17 cellular contexts compared by ENCODE assay signal in the genomic region with DNA sequence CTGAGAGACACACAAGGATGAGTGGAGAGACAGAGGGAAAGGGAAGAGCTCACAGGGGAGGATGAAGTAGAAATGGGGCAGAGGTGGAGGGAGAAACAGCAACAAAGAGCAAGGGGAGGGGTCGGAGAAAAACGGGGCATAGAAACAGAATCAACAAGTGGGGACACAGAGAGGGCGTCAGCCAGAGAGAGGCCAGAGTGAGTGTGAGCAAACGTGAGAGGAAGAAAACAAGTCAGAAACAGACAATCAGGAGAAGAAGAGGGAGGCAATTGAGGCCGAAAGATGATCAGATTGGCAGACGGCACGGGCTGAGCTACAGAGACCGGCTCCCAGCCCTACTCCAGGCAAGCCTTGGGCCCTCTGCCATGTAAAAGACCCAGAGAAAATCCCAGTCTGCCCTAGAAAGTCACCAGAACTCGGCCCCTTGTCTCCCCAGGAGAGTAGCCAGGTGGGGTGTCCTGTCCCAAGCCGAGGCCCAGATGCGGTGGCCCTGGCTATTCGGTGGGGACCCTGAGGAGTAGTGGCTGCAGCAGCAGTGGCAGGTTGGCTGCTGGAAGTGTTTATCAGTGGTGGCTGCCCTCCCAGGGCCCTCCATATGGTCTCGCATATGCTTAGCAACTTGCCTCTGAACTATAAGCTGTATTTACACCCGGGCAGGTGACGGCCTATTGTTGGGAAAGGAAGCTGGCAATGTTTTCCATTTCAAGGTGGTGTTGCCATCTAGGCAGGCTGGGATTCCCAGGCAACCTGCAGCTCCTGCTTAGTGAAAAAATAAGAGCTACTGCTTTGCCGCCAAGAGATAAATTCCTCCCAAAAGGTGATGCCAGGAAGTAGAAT. TPM values are rescaled to one million over a fixed set of nuclear protein-coding genes. Genes with fewer than 3 reads are reported as not detected.
A peak's percentile ranks its signal among the peaks of the same experiment; 100 is the strongest.
DNase-seq lines count a peak whose midpoint lies in the region; ATAC-seq and TF ChIP-seq lines count a peak whose summit lies in the region.
"Had no signal": no experiment of that assay in that cellular context is flagged by ENCODE, and none has a peak within 500 bp of the region (broad histone marks: within the 10 kb centered on the region; RNA-seq: fewer than 3 reads in every experiment).

No MANE protein-coding gene starts in this region.

- no peak overlapping the region for H3K4me3 Mint-ChIP-seq in activated T-helper 17 cell treated with anti-CD3 and anti-CD28 coated beads, Interleukin-2, amount 50 U/mL, for 72 hours
- H3K4me3 Mint-ChIP-seq in nephron progenitor cell, result peak overlapping the region; percentile 28
- no peak overlapping the region for H3K4me3 Mint-ChIP-seq in CD8-positive, alpha-beta T cell
- no peak overlapping the region for H3K4me3 Mint-ChIP-seq in CD8-positive, alpha-beta memory T cell
- no peak overlapping the region for H3K4me3 Mint-ChIP-seq in activated CD8-positive, alpha-beta memory T cell treated with anti-CD3 and anti-CD28 coated beads, Interleukin-2, amount 10 ng/mL, durations not matched to agents 7 days and 5 days
- H3K4me3 Mint-ChIP-seq: activated CD8-positive, alpha-beta T cell treated with anti-CD3 and anti-CD28 coated beads for 36 hours; stimulated activated naive B cell treated with anti-CD40 and anti-IgM and Interleukin-4, amounts not matched to agents 10 μg/mL and 1 μg/mL and 100 μg/mL, for 72 hours had no signal

- no peaks in the 10 kb centered on the region for H3K27me3 Mint-ChIP-seq in activated T-helper 17 cell treated with anti-CD3 and anti-CD28 coated beads, Interleukin-2, amount 50 U/mL, for 72 hours
- peaks cover 5% of the 10 kb centered on the region for H3K27me3 Mint-ChIP-seq in nephron progenitor cell (ENCODE audit: low read depth, poor library complexity)
- H3K27me3 Mint-ChIP-seq in CD8-positive, alpha-beta T cell (ENCODE audit: low read depth), result no peaks in the 10 kb centered on the region
- peaks cover 3 to 7% of the 10 kb centered on the region in 2 donors for H3K27me3 Mint-ChIP-seq in CD8-positive, alpha-beta memory T cell
- H3K27me3 Mint-ChIP-seq in activated CD8-positive, alpha-beta memory T cell treated with anti-CD3 and anti-CD28 coated beads, Interleukin-2, amount 10 ng/mL, durations not matched to agents 7 days and 5 days, result peaks cover 21% of the 10 kb centered on the region

- DNase-seq in DMS153 treated with DMSO at 0.1 percent for 48 hours (lab: John Stamatoyannopoulos, UW; ENCODE audit: unreplicated experiment) (peak; percentile 9), NCI-H1694 treated with DMSO at 0.1 percent for 48 hours (lab: John Stamatoyannopoulos, UW) (peak; percentile 91), nephron progenitor cell (no peak), Peyer's patch (no peak)
- DNase-seq in CD8-positive, alpha-beta T cell, result no peak
- no peak for DNase-seq in CD8-positive, alpha-beta memory T cell
- no peak for DNase-seq in activated CD8-positive, alpha-beta memory T cell treated with anti-CD3 and anti-CD28 coated beads, Interleukin-2, amount 10 ng/mL, durations not matched to agents 7 days and 5 days
- DNase-seq: activated CD8-positive, alpha-beta T cell treated with anti-CD3 and anti-CD28 coated beads for 36 hours; DMS79; effector memory CD4-positive, alpha-beta T cell; left colon; MM.1S; mucosa of descending colon; stimulated activated naive B cell treated with anti-CD40 and anti-IgM and Interleukin-4, amounts not matched to agents 10 μg/mL and 1 μg/mL and 100 μg/mL, for 72 hours; transverse colon had no signal

- POLR2A ChIA-PET in CD8-positive, alpha-beta T cell (lab: Charles Lee), result interaction anchor here (0.6 kb wide), 1 partner anchor 35 kb away, joined by 3 read pairs; no protein-coding TSS in a partner anchor
- POLR2A ChIA-PET in CD8-positive, alpha-beta memory T cell (lab: Charles Lee), result no interaction called here

- no peak for TF ChIP-seq POLR2A in Peyer's patch (IDR thresholded peaks at IDR 0.05)

- no peak for ATAC-seq in activated T-helper 17 cell treated with anti-CD3 and anti-CD28 coated beads, Interleukin-2, amount 50 U/mL, for 72 hours (replicated peaks)
- no peak for ATAC-seq in CD8-positive, alpha-beta T cell
- ATAC-seq in activated CD8-positive, alpha-beta memory T cell treated with anti-CD3 and anti-CD28 coated beads, Interleukin-2, amount 10 ng/mL, durations not matched to agents 7 days and 5 days, result no peak
- ATAC-seq: activated CD8-positive, alpha-beta T cell treated with anti-CD3 and anti-CD28 coated beads for 36 hours; left colon; mucosa of descending colon; stimulated activated naive B cell treated with anti-CD40 and anti-IgM and Interleukin-4, amounts not matched to agents 10 μg/mL and 1 μg/mL and 100 μg/mL, for 72 hours had no signal

- no peak overlapping the region for H3K27ac ChIP-seq in Peyer's patch
- no peak overlapping the region for H3K27ac ChIP-seq in CD8-positive, alpha-beta T cell (ENCODE audit: low read depth, low read length)
- H3K27ac ChIP-seq in CD8-positive, alpha-beta memory T cell (ENCODE audit: low read depth, low read length), result no peak overlapping the region
- H3K27ac ChIP-seq: prostate gland, transverse colon had no signal

- TF ChIP-seq CTCF in nephron progenitor cell (IDR thresholded peaks at IDR 0.05), result no peak
- TF ChIP-seq CTCF in Peyer's patch (IDR thresholded peaks at IDR 0.05), result no peak
- TF ChIP-seq CTCF in CD8-positive, alpha-beta T cell (IDR thresholded peaks at IDR 0.05), result no peak

- H3K4me1 ChIP-seq in Peyer's patch, result no peaks in the 10 kb centered on the region
- no peaks in the 10 kb centered on the region for H3K4me1 ChIP-seq in CD8-positive, alpha-beta T cell (ENCODE audit: insufficient read depth, low read length)
- peaks cover 10% of the 10 kb centered on the region for H3K4me1 ChIP-seq in CD8-positive, alpha-beta memory T cell (ENCODE audit: insufficient read depth, low read length)
- H3K4me1 ChIP-seq: prostate gland, transverse colon had no signal

- H3K9me3 Mint-ChIP-seq in activated T-helper 17 cell treated with anti-CD3 and anti-CD28 coated beads, Interleukin-2, amount 50 U/mL, for 72 hours, result no peaks in the 10 kb centered on the region
- peaks cover 6% of the 10 kb centered on the region for H3K9me3 Mint-ChIP-seq in nephron progenitor cell
- peaks cover 4% of the 10 kb centered on the region for H3K9me3 Mint-ChIP-seq in CD8-positive, alpha-beta T cell
- H3K9me3 Mint-ChIP-seq in CD8-positive, alpha-beta memory T cell, result peaks cover 0 to 9% (median 3%) of the 10 kb centered on the region in 5 donors
- H3K9me3 Mint-ChIP-seq in activated CD8-positive, alpha-beta memory T cell treated with anti-CD3 and anti-CD28 coated beads, Interleukin-2, amount 10 ng/mL, durations not matched to agents 7 days and 5 days (ENCODE audit: low read depth), result no peaks in the 10 kb centered on the region
- H3K9me3 Mint-ChIP-seq: activated CD8-positive, alpha-beta T cell treated with anti-CD3 and anti-CD28 coated beads for 36 hours had no signal

- H3K36me3 ChIP-seq in Peyer's patch, result no peaks in the 10 kb centered on the region
- H3K36me3 ChIP-seq in CD8-positive, alpha-beta T cell (ENCODE audit: insufficient read depth, low read length), result no peaks in the 10 kb centered on the region
- H3K36me3 ChIP-seq in CD8-positive, alpha-beta memory T cell (ENCODE audit: insufficient read depth, low read length), result no peaks in the 10 kb centered on the region
- H3K36me3 ChIP-seq: prostate gland, transverse colon had no signal

- peak overlapping the region; percentile 34 for H3K27ac Mint-ChIP-seq in activated T-helper 17 cell treated with anti-CD3 and anti-CD28 coated beads, Interleukin-2, amount 50 U/mL, for 72 hours
- H3K27ac Mint-ChIP-seq in nephron progenitor cell, result peak overlapping the region; percentile 96
- H3K27ac Mint-ChIP-seq in CD8-positive, alpha-beta T cell, result no peak overlapping the region
- H3K27ac Mint-ChIP-seq in CD8-positive, alpha-beta memory T cell, result peak overlapping the region in 1 of 8 donors; percentile 30
- H3K27ac Mint-ChIP-seq in activated CD8-positive, alpha-beta memory T cell treated with anti-CD3 and anti-CD28 coated beads, Interleukin-2, amount 10 ng/mL, durations not matched to agents 7 days and 5 days, result no peak overlapping the region
- H3K27ac Mint-ChIP-seq: activated CD8-positive, alpha-beta T cell treated with anti-CD3 and anti-CD28 coated beads for 36 hours; stimulated activated naive B cell treated with anti-CD40 and anti-IgM and Interleukin-4, amounts not matched to agents 10 μg/mL and 1 μg/mL and 100 μg/mL, for 72 hours had no signal

- intact Hi-C loops in CD8-positive, alpha-beta T cell (cut with DNase I, micrococcal nuclease), result no loop called here

- CTCF ChIA-PET in CD8-positive, alpha-beta T cell (lab: Charles Lee), result interaction anchor here (0.7 to 1.6 kb wide), 4 partner anchors 10 to 607 kb away, joined by 3 to 6 read pairs (median 4); no protein-coding TSS in a partner anchor
- CTCF ChIA-PET in CD8-positive, alpha-beta memory T cell (lab: Charles Lee), result no interaction called here
- CTCF ChIA-PET in activated CD8-positive, alpha-beta memory T cell treated with anti-CD3 and anti-CD28 coated beads, Interleukin-2, amount 10 ng/mL, durations not matched to agents 7 days and 5 days (lab: Charles Lee), result interaction anchor here (1.1 to 1.5 kb wide), 2 partner anchors 13 to 84 kb away, joined by 3 read pairs; no protein-coding TSS in a partner anchor

- no peaks in the 10 kb centered on the region for H3K27me3 ChIP-seq in Peyer's patch
- no peaks in the 10 kb centered on the region for H3K27me3 ChIP-seq in CD8-positive, alpha-beta T cell (ENCODE audit: insufficient read depth, low read length)
- no peaks in the 10 kb centered on the region for H3K27me3 ChIP-seq in CD8-positive, alpha-beta memory T cell (ENCODE audit: insufficient read depth, low read length, poor library complexity, severe bottlenecking)
- H3K27me3 ChIP-seq: transverse colon had no signal

- peaks cover 21% of the 10 kb centered on the region for H3K4me1 Mint-ChIP-seq in activated T-helper 17 cell treated with anti-CD3 and anti-CD28 coated beads, Interleukin-2, amount 50 U/mL, for 72 hours
- peaks cover 77% of the 10 kb centered on the region for H3K4me1 Mint-ChIP-seq in nephron progenitor cell
- peaks cover 15% of the 10 kb centered on the region for H3K4me1 Mint-ChIP-seq in CD8-positive, alpha-beta T cell (ENCODE audit: low read depth)
- peaks cover 5 to 17% (median 7%) of the 10 kb centered on the region in 3 donors for H3K4me1 Mint-ChIP-seq in CD8-positive, alpha-beta memory T cell
- H3K4me1 Mint-ChIP-seq in activated CD8-positive, alpha-beta memory T cell treated with anti-CD3 and anti-CD28 coated beads, Interleukin-2, amount 10 ng/mL, durations not matched to agents 7 days and 5 days, result peaks cover 8% of the 10 kb centered on the region
- H3K4me1 Mint-ChIP-seq: stimulated activated naive B cell treated with anti-CD40 and anti-IgM and Interleukin-4, amounts not matched to agents 10 μg/mL and 1 μg/mL and 100 μg/mL, for 72 hours had no signal

- H3K9me3 ChIP-seq in Peyer's patch, result no peaks in the 10 kb centered on the region
- H3K9me3 ChIP-seq in CD8-positive, alpha-beta T cell (ENCODE audit: low read length), result no peaks in the 10 kb centered on the region
- H3K9me3 ChIP-seq in CD8-positive, alpha-beta memory T cell (ENCODE audit: low read length), result no peaks in the 10 kb centered on the region
- H3K9me3 ChIP-seq: mucosa of descending colon, prostate gland, transverse colon had no signal

- no peak overlapping the region for H3K4me3 ChIP-seq in Peyer's patch
- no peak overlapping the region for H3K4me3 ChIP-seq in CD8-positive, alpha-beta T cell (ENCODE audit: low read depth, low read length)
- no peak overlapping the region for H3K4me3 ChIP-seq in CD8-positive, alpha-beta memory T cell (ENCODE audit: low read length)
- H3K4me3 ChIP-seq: mucosa of descending colon, prostate gland, transverse colon had no signal

- no peaks in the 10 kb centered on the region for H3K36me3 Mint-ChIP-seq in activated T-helper 17 cell treated with anti-CD3 and anti-CD28 coated beads, Interleukin-2, amount 50 U/mL, for 72 hours (ENCODE audit: low read depth)
- no peaks in the 10 kb centered on the region for H3K36me3 Mint-ChIP-seq in nephron progenitor cell (ENCODE audit: low read depth)
- H3K36me3 Mint-ChIP-seq in CD8-positive, alpha-beta T cell, result no peaks in the 10 kb centered on the region
- H3K36me3 Mint-ChIP-seq in CD8-positive, alpha-beta memory T cell, result peaks cover 0 to 8% (median 0%) of the 10 kb centered on the region in 3 donors
- no peaks in the 10 kb centered on the region for H3K36me3 Mint-ChIP-seq in activated CD8-positive, alpha-beta memory T cell treated with anti-CD3 and anti-CD28 coated beads, Interleukin-2, amount 10 ng/mL, durations not matched to agents 7 days and 5 days
- H3K36me3 Mint-ChIP-seq: stimulated activated naive B cell treated with anti-CD40 and anti-IgM and Interleukin-4, amounts not matched to agents 10 μg/mL and 1 μg/mL and 100 μg/mL, for 72 hours had no signal

RNA-seq across cellular contexts. Expression of a gene that starts 14.8 kb away (rescaled TPM):
- total RNA-seq in activated T-helper 17 cell treated with anti-CD3 and anti-CD28 coated beads, Interleukin-2, amount 50 U/mL, for 72 hours, result 1 to 10 TPM; 3.3 to 3.9 TPM
- total RNA-seq in Peyer's patch, result 10 to 100 TPM in 1 of 4 donors, 1 to 10 TPM in 3; 1.1 to 19.8 (median 3.1) TPM
- 1 to 10 TPM; 6.1 to 6.3 TPM for total RNA-seq in CD8-positive, alpha-beta T cell
- 1 to 10 TPM in 1 of 2 experiments, under 1 TPM in 1; 0.60 to 1.2 TPM for total RNA-seq in CD8-positive, alpha-beta memory T cell
- 15.1 TPM for polyA plus RNA-seq in CD8-positive, alpha-beta memory T cell
- 1 to 10 TPM; 3.8 to 6.1 TPM for total RNA-seq in activated CD8-positive, alpha-beta memory T cell treated with anti-CD3 and anti-CD28 coated beads, Interleukin-2, amount 10 ng/mL, durations not matched to agents 7 days and 5 days

Comparison
In these comparisons a context has a peak if more than half of its experiments do, and no peak if none do; other contexts are left out.
1. DNase-seq: peak in DMS153 treated with DMSO at 0.1 percent for 48 hours (single experiment) and NCI-H1694 treated with DMSO at 0.1 percent for 48 hours (single experiment); none in nephron progenitor cell (single experiment), Peyer's patch (0 of 3), CD8-positive, alpha-beta T cell (0 of 7), CD8-positive, alpha-beta memory T cell (0 of 5) and activated CD8-positive, alpha-beta memory T cell treated with anti-CD3 and anti-CD28 coated beads, Interleukin-2, amount 10 ng/mL, durations not matched to agents 7 days and 5 days (single experiment).
2. H3K27ac Mint-ChIP-seq: peak in activated T-helper 17 cell treated with anti-CD3 and anti-CD28 coated beads, Interleukin-2, amount 50 U/mL, for 72 hours (single experiment) and nephron progenitor cell (single experiment); none in CD8-positive, alpha-beta T cell (single experiment) and activated CD8-positive, alpha-beta memory T cell treated with anti-CD3 and anti-CD28 coated beads, Interleukin-2, amount 10 ng/mL, durations not matched to agents 7 days and 5 days (single experiment).